Comparison of ENCODE assay signal across 15 cellular contexts in genomic region chr1:24935196-24935526, GRCh38. TPM values are rescaled to one million over a fixed set of nuclear protein-coding genes. Genes with fewer than 3 reads are reported as not detected.
DNase-seq lines count a peak whose midpoint lies in the region; ATAC-seq and TF ChIP-seq lines count a peak whose summit lies in the region.
"Had no signal": no experiment of that assay in that cellular context is flagged by ENCODE, and none has a peak within 500 bp of the region (broad histone marks: within the 10 kb centered on the region; RNA-seq: fewer than 3 reads in every experiment).

No MANE protein-coding gene starts in this region.

- peak overlapping the region; percentile 49 for H3K27ac Mint-ChIP-seq in activated naive CD4-positive, alpha-beta T cell treated with anti-CD3 and anti-CD28 coated beads, Interleukin-2, amount 10 ng/mL, durations not matched to agents 7 days and 5 days
- no peak overlapping the region for H3K27ac Mint-ChIP-seq in GM23338
- peak overlapping the region; percentile 61 for H3K27ac Mint-ChIP-seq in activated T-helper 17 cell treated with anti-CD3 and anti-CD28 coated beads, Interleukin-2, amount 50 U/mL, for 72 hours
- peak overlapping the region; percentile 92 for H3K27ac Mint-ChIP-seq in stimulated activated naive B cell treated with anti-CD40 and anti-IgM and Interleukin-4, amounts not matched to agents 10 μg/mL and 1 μg/mL and 100 μg/mL, for 72 hours
- H3K27ac Mint-ChIP-seq in nephron progenitor cell, result no peak overlapping the region

- no peaks in the 10 kb centered on the region for H3K9me2 ChIP-seq in GM23338 (ENCODE audit: insufficient read depth)

- peak overlapping the region; percentile 48 for H3K4me3 ChIP-seq in GM23338
- H3K4me3 ChIP-seq in foreskin fibroblast (ENCODE audit: low read depth in 1 of 2, low read length in 2 of 2), result no peak overlapping the region
- H3K4me3 ChIP-seq: A549, HAP-1, K562 had no signal

- H3F3A ChIP-seq in GM23338 (replicated peaks; ENCODE audit: low read depth), result 0 out of 2 replicates have a peak, but pooled peaks cover 4% of the 10 kb centered on the region

- no peak overlapping the region for H3K27ac ChIP-seq in GM23338 (ENCODE audit: low read depth)
- H3K27ac ChIP-seq: A549 had no signal

- DNase-seq in activated naive CD4-positive, alpha-beta T cell treated with anti-CD3 and anti-CD28 coated beads, Interleukin-2, amount 10 ng/mL, durations not matched to agents 7 days and 5 days, result no peak
- no peak for DNase-seq in activated naive CD4-positive, alpha-beta T cell treated with anti-CD3 and anti-CD28 coated beads, Interleukin-2, amount 50 U/mL, for 16 hours
- DNase-seq in GM23338 (ENCODE audit: low spot score) (no peak), foreskin fibroblast (no peak), nephron progenitor cell (no peak)
- DNase-seq in stimulated activated naive B cell treated with anti-CD40 and anti-IgM and Interleukin-4, amounts not matched to agents 10 μg/mL and 1 μg/mL and 100 μg/mL, for 72 hours, result no peak
- DNase-seq: NCI-H187; NCI-H446; NK-92 treated with Interleukin-12 subunit alpha and Interleukin-12 subunit beta, amount 100 ng/mL, for 24 hours; RPMI8226 had no signal

- no peaks in the 10 kb centered on the region for H4K20me1 ChIP-seq in GM23338 (replicated peaks; ENCODE audit: insufficient read depth)

- TF ChIP-seq CTCF in GM23338 (conservative IDR thresholded peaks at IDR 0.05; ENCODE audit: low read depth in 2 of 2) (no peak), foreskin fibroblast (IDR thresholded peaks at IDR 0.05; ENCODE audit: low read depth, low read length) (no peak), nephron progenitor cell (IDR thresholded peaks at IDR 0.05) (no peak)

- peaks cover 41% of the 10 kb centered on the region for H3K4me1 ChIP-seq in GM23338 (ENCODE audit: insufficient read depth)

- H3K9me3 Mint-ChIP-seq in activated naive CD4-positive, alpha-beta T cell treated with anti-CD3 and anti-CD28 coated beads, Interleukin-2, amount 10 ng/mL, durations not matched to agents 7 days and 5 days, result no peaks in the 10 kb centered on the region
- H3K9me3 Mint-ChIP-seq in GM23338 (peaks cover 7% of the 10 kb centered on the region; the same call in 1 of the 3 replicates), nephron progenitor cell (no peaks in the 10 kb centered on the region)
- H3K9me3 Mint-ChIP-seq in activated T-helper 17 cell treated with anti-CD3 and anti-CD28 coated beads, Interleukin-2, amount 50 U/mL, for 72 hours, result no peaks in the 10 kb centered on the region
- no peaks in the 10 kb centered on the region for H3K9me3 Mint-ChIP-seq in stimulated activated naive B cell treated with anti-CD40 and anti-IgM and Interleukin-4, amounts not matched to agents 10 μg/mL and 1 μg/mL and 100 μg/mL, for 72 hours

- no peaks in the 10 kb centered on the region for H3K27me3 Mint-ChIP-seq in activated naive CD4-positive, alpha-beta T cell treated with anti-CD3 and anti-CD28 coated beads, Interleukin-2, amount 10 ng/mL, durations not matched to agents 7 days and 5 days
- peaks cover 60% of the 10 kb centered on the region for H3K27me3 Mint-ChIP-seq in GM23338 (ENCODE audit: insufficient read depth, low read depth, poor library complexity)
- no peaks in the 10 kb centered on the region for H3K27me3 Mint-ChIP-seq in activated T-helper 17 cell treated with anti-CD3 and anti-CD28 coated beads, Interleukin-2, amount 50 U/mL, for 72 hours
- H3K27me3 Mint-ChIP-seq in stimulated activated naive B cell treated with anti-CD40 and anti-IgM and Interleukin-4, amounts not matched to agents 10 μg/mL and 1 μg/mL and 100 μg/mL, for 72 hours, result no peaks in the 10 kb centered on the region
- peaks cover 97% of the 10 kb centered on the region for H3K27me3 Mint-ChIP-seq in nephron progenitor cell (ENCODE audit: low read depth, poor library complexity)

- no peaks in the 10 kb centered on the region for H3K36me3 ChIP-seq in GM23338 (ENCODE audit: insufficient read depth)
- H3K36me3 ChIP-seq: HAP-1 had no signal

- no peak for ATAC-seq in GM23338
- no peak for ATAC-seq in activated T-helper 17 cell treated with anti-CD3 and anti-CD28 coated beads, Interleukin-2, amount 50 U/mL, for 72 hours (replicated peaks)
- no peak for ATAC-seq in stimulated activated naive B cell treated with anti-CD40 and anti-IgM and Interleukin-4, amounts not matched to agents 10 μg/mL and 1 μg/mL and 100 μg/mL, for 72 hours (replicated peaks)
- no peak for ATAC-seq in HG03045 (IDR thresholded peaks at IDR 0.05; ENCODE audit: unreplicated experiment)
- ATAC-seq: A549, K562 had no signal

- H3K4me2 ChIP-seq in GM23338, result peak overlapping the region; percentile 84
- H3K4me2 ChIP-seq: A549 had no signal

- H3K4me1 Mint-ChIP-seq in activated naive CD4-positive, alpha-beta T cell treated with anti-CD3 and anti-CD28 coated beads, Interleukin-2, amount 10 ng/mL, durations not matched to agents 7 days and 5 days, result peaks cover 66% of the 10 kb centered on the region
- H3K4me1 Mint-ChIP-seq in GM23338 (peaks cover 50% of the 10 kb centered on the region), nephron progenitor cell (peaks cover 30% of the 10 kb centered on the region)
- H3K4me1 Mint-ChIP-seq in activated T-helper 17 cell treated with anti-CD3 and anti-CD28 coated beads, Interleukin-2, amount 50 U/mL, for 72 hours, result peaks cover 38% of the 10 kb centered on the region
- H3K4me1 Mint-ChIP-seq in stimulated activated naive B cell treated with anti-CD40 and anti-IgM and Interleukin-4, amounts not matched to agents 10 μg/mL and 1 μg/mL and 100 μg/mL, for 72 hours, result peaks cover 55 to 84% of the 10 kb centered on the region in 2 donors

- no peaks in the 10 kb centered on the region for H3K79me2 ChIP-seq in GM23338 (replicated peaks; ENCODE audit: insufficient read depth)

- H3K4me3 Mint-ChIP-seq in activated naive CD4-positive, alpha-beta T cell treated with anti-CD3 and anti-CD28 coated beads, Interleukin-2, amount 10 ng/mL, durations not matched to agents 7 days and 5 days, result no peak overlapping the region
- H3K4me3 Mint-ChIP-seq in GM23338 (peak overlapping the region; percentile 4; the same call in 1 of the 3 replicates), nephron progenitor cell (no peak overlapping the region)
- H3K4me3 Mint-ChIP-seq in activated T-helper 17 cell treated with anti-CD3 and anti-CD28 coated beads, Interleukin-2, amount 50 U/mL, for 72 hours, result peak overlapping the region; percentile 49
- peak overlapping the region in 1 of 2 donors; percentile 48 for H3K4me3 Mint-ChIP-seq in stimulated activated naive B cell treated with anti-CD40 and anti-IgM and Interleukin-4, amounts not matched to agents 10 μg/mL and 1 μg/mL and 100 μg/mL, for 72 hours

- H3K27me3 ChIP-seq in GM23338 (ENCODE audit: insufficient read depth), result peaks cover 64% of the 10 kb centered on the region

- CTCF ChIA-PET in activated naive CD4-positive, alpha-beta T cell treated with anti-CD3 and anti-CD28 coated beads, Interleukin-2, amount 10 ng/mL, durations not matched to agents 7 days and 5 days (lab: Charles Lee), result interaction anchor here (0.8 to 11.0 kb wide), 4 partner anchors 25 to 166 kb away, joined by 3 to 114 read pairs (median 6); no protein-coding TSS in a partner anchor

- H3K36me3 Mint-ChIP-seq in activated naive CD4-positive, alpha-beta T cell treated with anti-CD3 and anti-CD28 coated beads, Interleukin-2, amount 10 ng/mL, durations not matched to agents 7 days and 5 days, result peaks cover 66% of the 10 kb centered on the region
- H3K36me3 Mint-ChIP-seq in GM23338 (ENCODE audit: low read depth) (no peaks in the 10 kb centered on the region), nephron progenitor cell (ENCODE audit: low read depth) (no peaks in the 10 kb centered on the region)
- peaks cover 91% of the 10 kb centered on the region for H3K36me3 Mint-ChIP-seq in activated T-helper 17 cell treated with anti-CD3 and anti-CD28 coated beads, Interleukin-2, amount 50 U/mL, for 72 hours (ENCODE audit: low read depth)
- H3K36me3 Mint-ChIP-seq in stimulated activated naive B cell treated with anti-CD40 and anti-IgM and Interleukin-4, amounts not matched to agents 10 μg/mL and 1 μg/mL and 100 μg/mL, for 72 hours, result peaks cover 35 to 71% of the 10 kb centered on the region in 2 donors

- H2AFZ ChIP-seq in GM23338, result 0 out of 2 replicates have a peak overlapping the region, but pooled peaks have one; percentile 81

TF ChIP-seq in GM23338, 12 proteins besides CTCF, POLR2A, EP300 and RAD21 (continues in another document):
- TF ChIP-seq ZNF114 (CRISPR knock-in tag; IDR thresholded peaks at IDR 0.05) (no peak), ETS1 (IDR thresholded peaks at IDR 0.05) (no peak), CREB1 (CRISPR knock-in tag; IDR thresholded peaks at IDR 0.05; ENCODE audit: low read depth) (no peak)

RNA-seq across cellular contexts. Expression of gene RUNX3, which starts 5.1 kb away (rescaled TPM):
- total RNA-seq in GM23338 (2014; rRNA removed; shearing (Covaris generic)), result 0.12 and 0.73 TPM in 2 replicates
- 0.23 and 0.26 TPM in 2 replicates for polyA plus RNA-seq in GM23338 (2016; fragmentation: Nextera tagmentation; extraction: Ambion mirVana)
- total RNA-seq in activated T-helper 17 cell treated with anti-CD3 and anti-CD28 coated beads, Interleukin-2, amount 50 U/mL, for 72 hours, result 100 to 1,000 TPM; 116 to 145 TPM

Comparison
In these comparisons a context has a peak if more than half of its experiments do, and no peak if none do; other contexts are left out.
1. H3K27ac Mint-ChIP-seq: peak in activated naive CD4-positive, alpha-beta T cell treated with anti-CD3 and anti-CD28 coated beads, Interleukin-2, amount 10 ng/mL, durations not matched to agents 7 days and 5 days (single experiment), activated T-helper 17 cell treated with anti-CD3 and anti-CD28 coated beads, Interleukin-2, amount 50 U/mL, for 72 hours (single experiment) and stimulated activated naive B cell treated with anti-CD40 and anti-IgM and Interleukin-4, amounts not matched to agents 10 μg/mL and 1 μg/mL and 100 μg/mL, for 72 hours (single experiment); none in GM23338 (single experiment) and nephron progenitor cell (single experiment).
2. H3K4me3 Mint-ChIP-seq: peak in GM23338 (single experiment) and activated T-helper 17 cell treated with anti-CD3 and anti-CD28 coated beads, Interleukin-2, amount 50 U/mL, for 72 hours (single experiment); none in activated naive CD4-positive, alpha-beta T cell treated with anti-CD3 and anti-CD28 coated beads, Interleukin-2, amount 10 ng/mL, durations not matched to agents 7 days and 5 days (single experiment) and nephron progenitor cell (single experiment).
3. RNA of gene RUNX3, which starts 5.1 kb away (total RNA-seq): 116 to 145 TPM in activated T-helper 17 cell treated with anti-CD3 and anti-CD28 coated beads, Interleukin-2, amount 50 U/mL, for 72 hours; 0.12 to 0.73 TPM in GM23338; every median in the first group is over 10 times any median in the second.